28 cellular contexts compared by ENCODE assay signal in genomic region chr5:72170101-72170500, GRCh38.
"Had no signal": no experiment of that assay in that cellular context is flagged by ENCODE, and none has a peak within 500 bp of the region (broad histone marks: within the 10 kb centered on the region; RNA-seq: fewer than 3 reads in every experiment).

No MANE protein-coding gene starts in this region.

- H3K27ac ChIP-seq: cardiac muscle cell, heart left ventricle, suprapubic skin, tibial nerve, VCaP had no signal

- H3K4me3 Mint-ChIP-seq: activated naive CD8-positive, alpha-beta T cell treated with anti-CD3 and anti-CD28 coated beads, Interleukin-2, amount 50 U/mL, for 24 hours; activated T-cell treated with anti-CD3 and anti-CD28 coated beads, Interleukin-2, amount 50 U/mL, for 24 hours; effector memory CD8-positive, alpha-beta T cell; naive thymus-derived CD4-positive, alpha-beta T cell; T-helper 2 cell treated with Interferon-gamma antibody and Interleukin-4, amounts not matched to agents 5 μg/mL and 100 μg/mL, for 36 hours had no signal

- H3K4me3 ChIP-seq: cardiac muscle cell, heart left ventricle, suprapubic skin, tibial nerve had no signal

- DNase-seq: activated CD4-positive, alpha-beta T cell treated with anti-CD3 and anti-CD28 coated beads for 48 hours; activated CD4-positive, alpha-beta T cell treated with anti-CD3 and anti-CD28 coated beads, Interleukin-2, amount 50 U/mL, for 48 hours; activated CD8-positive, alpha-beta memory T cell treated with anti-CD3 and anti-CD28 coated beads, Interleukin-2, amount 50 U/mL, for 4 hours; activated gamma-delta T cell treated with Interleukin-2 at 50 U/mL for 16 hours; activated naive CD4-positive, alpha-beta T cell treated with anti-CD3 and anti-CD28 coated beads, Interleukin-2, amount 50 U/mL, for 16 hours; activated naive CD8-positive, alpha-beta T cell treated with anti-CD3 and anti-CD28 coated beads, Interleukin-2, amount 50 U/mL, for 24 hours; activated T-cell treated with anti-CD3 and anti-CD28 coated beads, Interleukin-2, amount 50 U/mL, for 24 hours; amygdala; cerebellar nuclear complex; cortex of kidney; effector memory CD8-positive, alpha-beta T cell; erythroblast; foreskin fibroblast; heart left ventricle; midbrain; naive thymus-derived CD4-positive, alpha-beta T cell; posterior cingulate gyrus; right cardiac atrium; stimulated activated CD4-positive, alpha-beta T cell treated with anti-CD3 and anti-CD28 coated beads, Interleukin-15, amount 100 ng/mL, for 24 hours; stimulated activated CD4-positive, alpha-beta T cell treated with anti-CD3 and anti-CD28 coated beads, Interleukin-2, amount 100 ng/mL, for 24 hours; stimulated activated naive CD4-positive, alpha-beta T cell; T-helper 1 cell had no signal

- H3K9me3 ChIP-seq: heart left ventricle, suprapubic skin, tibial nerve had no signal

- H3K27ac Mint-ChIP-seq: activated naive CD8-positive, alpha-beta T cell treated with anti-CD3 and anti-CD28 coated beads, Interleukin-2, amount 50 U/mL, for 24 hours; activated T-cell treated with anti-CD3 and anti-CD28 coated beads, Interleukin-2, amount 50 U/mL, for 24 hours; effector memory CD8-positive, alpha-beta T cell; naive thymus-derived CD4-positive, alpha-beta T cell; T-helper 2 cell treated with Interferon-gamma antibody and Interleukin-4, amounts not matched to agents 5 μg/mL and 100 μg/mL, for 36 hours had no signal

- H3K36me3 ChIP-seq: cardiac muscle cell, suprapubic skin had no signal

- H3K9me3 Mint-ChIP-seq: activated naive CD8-positive, alpha-beta T cell treated with anti-CD3 and anti-CD28 coated beads, Interleukin-2, amount 50 U/mL, for 24 hours; activated T-cell treated with anti-CD3 and anti-CD28 coated beads, Interleukin-2, amount 50 U/mL, for 24 hours; effector memory CD8-positive, alpha-beta T cell; T-helper 2 cell treated with Interferon-gamma antibody and Interleukin-4, amounts not matched to agents 5 μg/mL and 100 μg/mL, for 36 hours had no signal

- ATAC-seq: activated CD4-positive, CD25-positive, alpha-beta regulatory T cell treated with anti-CD3 and anti-CD28 coated beads, Interleukin-2, amount 50 U/mL, for 24 hours; activated naive CD8-positive, alpha-beta T cell treated with anti-CD3 and anti-CD28 coated beads, Interleukin-2, amount 50 U/mL, for 24 hours; effector memory CD8-positive, alpha-beta T cell; heart left ventricle; naive thymus-derived CD4-positive, alpha-beta T cell; right cardiac atrium had no signal

- H3K27me3 ChIP-seq: cardiac muscle cell, heart left ventricle, suprapubic skin, tibial nerve had no signal

- H3K36me3 Mint-ChIP-seq: naive thymus-derived CD4-positive, alpha-beta T cell had no signal
